ENCODE assay signal across 8 cellular contexts in the genomic region with DNA sequence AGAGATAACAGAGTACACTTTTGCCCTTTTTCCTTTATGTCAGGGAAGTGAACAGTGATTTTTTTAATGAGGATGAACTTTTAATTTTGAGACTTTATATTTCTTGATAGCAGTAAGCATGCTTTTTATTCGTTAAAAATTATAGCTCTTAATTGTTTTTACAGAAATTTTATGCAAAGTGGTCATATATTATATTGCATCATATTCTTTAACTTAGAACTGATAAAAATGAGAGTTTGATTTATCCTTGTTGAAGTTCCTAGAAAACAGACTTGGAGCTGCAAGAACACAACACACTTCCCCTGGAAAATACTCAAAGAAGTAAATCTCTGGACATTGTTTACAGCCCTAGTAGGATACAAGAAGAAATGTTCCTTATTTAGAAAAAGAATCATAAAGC.
"Had no signal": no experiment of that assay in that cellular context is flagged by ENCODE, and none has a peak within 500 bp of the region (broad histone marks: within the 10 kb centered on the region; RNA-seq: fewer than 3 reads in every experiment).

No MANE protein-coding gene starts in this region.

- FAIRE-seq: G401.6, GM12878, GM12891, GM12892, GM18507, GM19239 had no signal

- DNase-seq: GDM1, GF-D8 had no signal

- H3K4me3 ChIP-seq: GM12878 had no signal

- ATAC-seq: GM12878 had no signal
